In genomic region chr14:68141531-68142088, GRCh38 we compare ENCODE assay signal across 13 cellular contexts.
A peak's percentile ranks its signal among the peaks of the same experiment; 100 is the strongest.
DNase-seq lines count a peak whose midpoint lies in the region; ATAC-seq, FAIRE-seq and TF ChIP-seq lines count a peak whose summit lies in the region.
"Had no signal": no experiment of that assay in that cellular context is flagged by ENCODE, and none has a peak within 500 bp of the region (broad histone marks: within the 10 kb centered on the region; RNA-seq: fewer than 3 reads in every experiment).

No MANE protein-coding gene starts in this region.

- ATAC-seq in mucosa of descending colon (peak; percentile 17), HG02973 (IDR thresholded peaks at IDR 0.05; ENCODE audit: unreplicated experiment) (no peak)

- H3K4me3 ChIP-seq in bronchial epithelial cell (ENCODE audit: low read depth, low read length) (no peak overlapping the region), mucosa of descending colon (no peak overlapping the region), BE2C (ENCODE audit: low read depth, low read length) (no peak overlapping the region)
- H3K4me3 ChIP-seq: testis had no signal

- intact Hi-C loops in mucosa of descending colon (cut with DNase I, micrococcal nuclease): loop anchor here in 1 of 2 donors (10.0 kb wide), 1 partner anchor 197 kb away; no protein-coding TSS in a partner anchor

- H3K27me3 ChIP-seq in bronchial epithelial cell (ENCODE audit: control insufficient read depth, insufficient read depth, low read length) (no peaks in the 10 kb centered on the region), BE2C (no peaks in the 10 kb centered on the region)
- H3K27me3 ChIP-seq: testis had no signal

- H3K9me3 ChIP-seq in mucosa of descending colon (no peaks in the 10 kb centered on the region), BE2C (no peaks in the 10 kb centered on the region)
- H3K9me3 ChIP-seq: testis had no signal

- H3K4me1 ChIP-seq in mucosa of descending colon (ENCODE audit: low read depth) (peaks cover 28% of the 10 kb centered on the region), BE2C (no peaks in the 10 kb centered on the region)

- TF ChIP-seq CTCF in bronchial epithelial cell (IDR thresholded peaks at IDR 0.05; ENCODE audit: insufficient read depth, low read length, severe bottlenecking) (no peak), mucosa of descending colon (IDR thresholded peaks at IDR 0.05) (no peak), BE2C (IDR thresholded peaks at IDR 0.05; ENCODE audit: low read depth, low read length) (no peak)

- no peak for FAIRE-seq in bronchial epithelial cell (lab: Jason Lieb, UNC)

- H3K36me3 ChIP-seq in bronchial epithelial cell (ENCODE audit: control insufficient read depth, insufficient read depth, low read length) (no peaks in the 10 kb centered on the region), mucosa of descending colon (ENCODE audit: low read depth) (no peaks in the 10 kb centered on the region), BE2C (no peaks in the 10 kb centered on the region)

- DNase-seq in A172 (ENCODE audit: low spot score): peak; percentile 69
- peak; percentile 77 for DNase-seq in LoVo (ENCODE audit: low spot score)
- peak; percentile 80 for DNase-seq in bronchial epithelial cell (ENCODE audit: low read depth)
- no peak for DNase-seq in mucosa of descending colon
- no peak for DNase-seq in midbrain (lab: John Stamatoyannopoulos, UW)
- DNase-seq in NCI-H2107 (lab: John Stamatoyannopoulos, UW): no peak
- no peak for DNase-seq in BE2C
- DNase-seq: activated CD4-positive, CD25-positive, alpha-beta regulatory T cell treated with anti-CD3 and anti-CD28 coated beads, Interleukin-2, amount 50 U/mL, for 72 hours; activated naive CD4-positive, alpha-beta T cell treated with anti-CD3 and anti-CD28 coated beads, Interleukin-2, amount 10 ng/mL, durations not matched to agents 7 days and 5 days; NCI-H1048; stimulated activated CD4-positive, alpha-beta T cell treated with anti-CD3 and anti-CD28 coated beads, Interleukin-2, amount 100 ng/mL, for 24 hours; testis had no signal

Comparison
In these comparisons a context has a peak if more than half of its experiments do, and no peak if none do; other contexts are left out.
1. DNase-seq: peak in A172 (single experiment), LoVo (single experiment) and bronchial epithelial cell (single experiment); none in mucosa of descending colon (0 of 3), midbrain (single experiment), NCI-H2107 (single experiment) and BE2C (single experiment).